Comparison of ENCODE assay signal across 19 cellular contexts in the genomic region with DNA sequence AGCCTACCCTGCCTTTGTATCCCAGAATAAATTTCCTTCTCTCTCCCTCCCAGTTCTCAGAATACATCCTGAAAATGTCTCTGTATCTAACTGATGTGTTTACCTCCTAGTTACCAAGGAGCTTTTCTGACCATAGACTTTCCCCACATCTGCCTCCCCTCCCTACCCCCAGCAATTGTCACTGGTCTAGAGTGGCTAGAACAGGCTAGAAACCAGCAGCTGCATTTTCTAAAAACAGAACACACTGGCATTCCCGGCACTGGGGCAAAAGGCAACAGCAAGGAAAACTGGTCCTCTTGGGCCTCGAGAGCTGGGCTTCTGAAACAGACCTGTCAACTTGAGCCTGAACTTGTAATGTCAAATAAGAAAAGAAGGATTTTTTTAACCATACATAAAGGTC. TPM values are rescaled to one million over a fixed set of nuclear protein-coding genes. Genes with fewer than 3 reads are reported as not detected.
DNase-seq lines count a peak whose midpoint lies in the region; ATAC-seq, FAIRE-seq and TF ChIP-seq lines count a peak whose summit lies in the region.
"Had no signal": no experiment of that assay in that cellular context is flagged by ENCODE, and none has a peak within 500 bp of the region (broad histone marks: within the 10 kb centered on the region; RNA-seq: fewer than 3 reads in every experiment).

No MANE protein-coding gene starts in this region.

- H2AFZ ChIP-seq in GM12878 (ENCODE audit: control insufficient read depth, low read depth, low read length), result no peak overlapping the region

- intact Hi-C loops in GM12878 (cut with micrococcal nuclease; ENCODE audit: unreplicated experiment) (no loop called here), right cardiac atrium (cut with DNase I) (loop anchor here in 1 of 4 donors (10.0 kb wide), 1 partner anchor 154 kb away; no protein-coding TSS in a partner anchor), transverse colon (cut with DNase I; ENCODE audit: low total_unique reads) (no loop called here), head of caudate nucleus (cut with DNase I) (no loop called here)

- CTCF ChIA-PET in GM12878 (lab: Yijun Ruan, JAX), result interaction anchor here (1.0 to 13.7 kb wide), 5 partner anchors 9 to 295 kb away, joined by 3 to 282 read pairs (median 7); no protein-coding TSS in a partner anchor

- no peaks in the 10 kb centered on the region for H3K4me1 ChIP-seq in GM12878 (ENCODE audit: control insufficient read depth, insufficient read depth, low read length)
- H3K4me1 ChIP-seq in right cardiac atrium (ENCODE audit: control insufficient read depth, insufficient read depth, low read length), result no peaks in the 10 kb centered on the region
- H3K4me1 ChIP-seq in transverse colon, result no peaks in the 10 kb centered on the region
- H3K4me1 ChIP-seq: Caco-2 had no signal

- no peak for TF ChIP-seq RAD21 in GM12878 (IDR thresholded peaks at IDR 0.05; ENCODE audit: insufficient read depth, low read depth, low read length)

- no peak for DNase-seq in GM12891 (ENCODE audit: insufficient read length, low spot score)
- no peak for DNase-seq in GM12878 (ENCODE audit: low read depth, low spot score)
- DNase-seq in right cardiac atrium, result peak in 1 of 3 donors; percentile 20
- DNase-seq in transverse colon, result peak; percentile 22
- no peak for DNase-seq in head of caudate nucleus
- no peak for DNase-seq in stimulated activated CD4-positive, alpha-beta T cell treated with anti-CD3 and anti-CD28 coated beads, Interleukin-2, amount 100 ng/mL, for 48 hours
- DNase-seq: C1 segment of cervical spinal cord, Caco-2, DMS53, H9, Kasumi-1, MV-4-11, NCI-H1417 treated with DMSO at 0.1 percent for 48 hours, NCI-H2029, NCI-H345, NCI-H69, PC-3 had no signal

- no peak for TF ChIP-seq CTCF in GM12878 (IDR thresholded peaks at IDR 0.05 in 2 of 3, conservative IDR thresholded peaks at IDR 0.05 in 1 of 3; ENCODE audit: control insufficient read depth in 2 of 3, extremely low read depth in 1 of 3, insufficient read depth in 1 of 3, low read depth in 3 of 3, low read length in 3 of 3)
- TF ChIP-seq CTCF in transverse colon (IDR thresholded peaks at IDR 0.05), result no peak

- in situ Hi-C loops in GM12878 (cut with MboI), result no loop called here
- in situ Hi-C loops in transverse colon (cut with MboI; ENCODE audit: low pct_ligation_motif_present in 1 of 4, low pct_unique_long_range_greater_than_20kb in 1 of 4, low sequenced_read_pairs in 3 of 4), result loop anchor here in 2 of 4 donors (10.0 to 25.0 kb wide), 2 partner anchors 151 to 154 kb away; no protein-coding TSS in a partner anchor

- H4K20me1 ChIP-seq in GM12878 (ENCODE audit: control insufficient read depth, insufficient read depth), result no peaks in the 10 kb centered on the region; the same call in 1 of the 2 replicates

- H3K4me2 ChIP-seq in GM12878 (ENCODE audit: control insufficient read depth, insufficient read depth), result no peak overlapping the region

- 93% methylated on average over 2 of the region's 2 CpGs for WGBS in GM12878 (ENCODE audit: insufficient coverage, insufficient replicate concordance, low lambda C conversion rate, missing lambda C conversion rate)
- WGBS in right cardiac atrium, result 55% methylated on average over 2 of the region's 2 CpGs
- 53% methylated on average over 2 of the region's 2 CpGs; no CpG with 5 or more reads in 1 of the 2 donors for WGBS in transverse colon (ENCODE audit: low coverage in 1 of 2), 2 donors

- no peak for TF ChIP-seq POLR2A in GM12891 (IDR thresholded peaks at IDR 0.05; ENCODE audit: low read depth, low read length)
- TF ChIP-seq POLR2A in GM12878 (IDR thresholded peaks at IDR 0.05; ENCODE audit: low read depth, low read length), result no peak
- no peak for TF ChIP-seq POLR2A in transverse colon (IDR thresholded peaks at IDR 0.05)

- H3K9me3 ChIP-seq in GM12878 (replicated peaks; ENCODE audit: control insufficient read depth, insufficient read depth, low read length) (peaks cover 8% of the 10 kb centered on the region), right cardiac atrium (ENCODE audit: control insufficient read depth, low read length) (no peaks in the 10 kb centered on the region), transverse colon (no peaks in the 10 kb centered on the region)
- H3K9me3 ChIP-seq: Caco-2 had no signal

- FAIRE-seq in GM12891 (lab: Jason Lieb, UNC) (peak; percentile 82), GM12878 (lab: Jason Lieb, UNC) (peak; percentile 70)
- FAIRE-seq: GM18507 had no signal

- SMC1A ChIA-PET in GM12878 (lab: Charles Lee; ENCODE audit: uncharacterized antibody, unreplicated experiment), result interaction anchor here (1.0 to 1.2 kb wide), 2 partner anchors 8 to 9 kb away, joined by 3 to 4 read pairs; no protein-coding TSS in a partner anchor

- H3K4me3 ChIP-seq in GM12878, result no peak overlapping the region
- H3K4me3 ChIP-seq in right cardiac atrium (ENCODE audit: low read length), result no peak overlapping the region
- H3K4me3 ChIP-seq in transverse colon, result no peak overlapping the region

- BruUV-seq in GM12878 (replicated peaks; lab: Mats Ljungman, UMichigan), result no TSS peak

- H3K79me2 ChIP-seq in GM12878 (ENCODE audit: control insufficient read depth, insufficient read depth, low read length), result peaks cover 15% of the 10 kb centered on the region

- no peak for TF ChIP-seq EP300 in GM12878 (IDR thresholded peaks at IDR 0.05; ENCODE audit: borderline replicate concordance in 1 of 2, control insufficient read depth in 1 of 2, low read depth in 2 of 2, low read length in 2 of 2)
- TF ChIP-seq EP300 in transverse colon (IDR thresholded peaks at IDR 0.05; ENCODE audit: low read depth), result no peak

- POLR2A ChIA-PET in GM12878 (lab: Charles Lee), result no interaction called here

- H3K27me3 ChIP-seq in GM12878 (replicated peaks in 1 of 2; ENCODE audit: control insufficient read depth in 2 of 2, insufficient read depth in 2 of 2, low read length in 1 of 2) (no peaks in the 10 kb centered on the region), right cardiac atrium (ENCODE audit: control insufficient read depth, insufficient read depth) (no peaks in the 10 kb centered on the region), transverse colon (no peaks in the 10 kb centered on the region)

- H3K9ac ChIP-seq in GM12878 (ENCODE audit: control insufficient read depth, insufficient read depth, low read length), result no peak overlapping the region

- peaks cover 8 to 22% of the 10 kb centered on the region in 2 experiments for H3K36me3 ChIP-seq in GM12878 (ENCODE audit: control insufficient read depth in 2 of 2, insufficient read depth in 2 of 2, low read length in 1 of 2)
- no peaks in the 10 kb centered on the region for H3K36me3 ChIP-seq in transverse colon

- H3K27ac ChIP-seq in GM12878 (ENCODE audit: control insufficient read depth, insufficient read depth) (no peak overlapping the region), right cardiac atrium (ENCODE audit: low read length) (no peak overlapping the region), transverse colon (no peak overlapping the region)

- no peak; the same call in 2 of the 3 replicates for ATAC-seq in GM12878
- peak; percentile 42 to 67 for ATAC-seq in right cardiac atrium
- no peak for ATAC-seq in GM18870 (IDR thresholded peaks at IDR 0.05; ENCODE audit: unreplicated experiment)
- ATAC-seq: PC-3 had no signal

- RAD21 ChIA-PET in GM12878 (lab: Charles Lee; ENCODE audit: unreplicated experiment), result interaction anchor here (1.0 kb wide), 1 partner anchor 11 kb away, joined by 4 read pairs; no protein-coding TSS in a partner anchor

TF ChIP-seq in GM12891, 5 proteins besides CTCF, POLR2A, EP300 and RAD21:
- TF ChIP-seq TAF1 (IDR thresholded peaks at IDR 0.05; ENCODE audit: low read depth, low read length), result no peak
- TF ChIP-seq POLR2AphosphoS5 (IDR thresholded peaks at IDR 0.05; ENCODE audit: low read depth, low read length), result no peak
- TF ChIP-seq SPI1 (IDR thresholded peaks at IDR 0.05; ENCODE audit: low read depth, low read length), result no peak
- TF ChIP-seq PAX5 (IDR thresholded peaks at IDR 0.05; ENCODE audit: insufficient read depth, low read length, severe bottlenecking), result no peak
- no peak for TF ChIP-seq POU2F2 (IDR thresholded peaks at IDR 0.05; ENCODE audit: low read depth, low read length)

TF ChIP-seq in GM12878, 131 proteins besides CTCF, POLR2A, EP300 and RAD21 (continues in another document):
- TF ChIP-seq HDGF (IDR thresholded peaks at IDR 0.05) (no peak), SIN3A (IDR thresholded peaks at IDR 0.05; ENCODE audit: low read depth, low read length) (no peak), WRNIP1 (IDR thresholded peaks at IDR 0.05; ENCODE audit: borderline replicate concordance, low read depth, low read length) (no peak), TCF12 (IDR thresholded peaks at IDR 0.05; ENCODE audit: low read depth, low read length) (no peak)
- TF ChIP-seq, protein P1, sequence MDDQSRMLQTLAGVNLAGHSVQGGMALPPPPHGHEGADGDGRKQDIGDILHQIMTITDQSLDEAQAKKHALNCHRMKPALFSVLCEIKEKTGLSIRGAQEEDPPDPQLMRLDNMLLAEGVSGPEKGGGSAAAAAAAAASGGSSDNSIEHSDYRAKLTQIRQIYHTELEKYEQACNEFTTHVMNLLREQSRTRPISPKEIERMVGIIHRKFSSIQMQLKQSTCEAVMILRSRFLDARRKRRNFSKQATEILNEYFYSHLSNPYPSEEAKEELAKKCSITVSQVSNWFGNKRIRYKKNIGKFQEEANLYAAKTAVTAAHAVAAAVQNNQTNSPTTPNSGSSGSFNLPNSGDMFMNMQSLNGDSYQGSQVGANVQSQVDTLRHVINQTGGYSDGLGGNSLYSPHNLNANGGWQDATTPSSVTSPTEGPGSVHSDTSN (IDR thresholded peaks at IDR 0.05; ENCODE audit: insufficient replicate concordance, low read depth, low read length), result no peak

RNA-seq across cellular contexts. Expression of a gene that starts 16.4 kb away (rescaled TPM):
- polyA plus RNA-seq in GM12891 (2012; ENCODE audit: low read depth, missing spikeins), result 8.9 TPM
- 21.6 and 24.6 TPM in 2 replicates for total RNA-seq in GM12878 (2013; cell fraction: nucleolus; rRNA removed)
- 16.3 and 18.5 TPM in 2 replicates for total RNA-seq in GM12878 (2014; rRNA removed)
- total RNA-seq in GM12878 (2014; rRNA removed; fragmentation: Illumina TruSeq; extraction: Trizol), result 27.4 and 29.7 TPM in 2 replicates
- total RNA-seq in GM12878 (2021), result 11.8 and 12.4 TPM in 2 replicates
- polyA plus RNA-seq in GM12878 (2011; ENCODE audit: low read depth), result 11.5 TPM
- 107 and 145 TPM in 2 replicates for polyA plus RNA-seq in GM12878 (2011; rRNA removed)
- polyA plus RNA-seq in GM12878 (2011; cell fraction: cytosol; rRNA removed), result 51.3 and 59.1 TPM in 2 replicates
- 21.7 and 26.6 TPM in 2 replicates for polyA plus RNA-seq in GM12878 (2011; cell fraction: nucleus; rRNA removed)
- polyA plus RNA-seq in GM12878 (2012), result 9.9 and 13.4 TPM in 2 replicates
- 26.8 and 32.5 TPM in 2 replicates for polyA plus RNA-seq in GM12878 (2014; fragmentation: Illumina TruSeq; extraction: Trizol)
- 10 to 100 TPM; 18.2 to 19.4 TPM for polyA plus RNA-seq in GM12878 (2014; fragmentation: Nextera tagmentation; extraction: Ambion mirVana)
- 11.6 and 13.4 TPM in 2 replicates for polyA plus RNA-seq in GM12878 (2014; rRNA removed)
- polyA plus RNA-seq in GM12878 (2016; fragmentation: Nextera tagmentation; extraction: Ambion mirVana), result 10 to 100 TPM; 18.3 to 18.4 TPM
- polyA minus RNA-seq in GM12878 (2011; rRNA and poly(A)+ RNA removed), result 50.6 and 58.2 TPM in 2 replicates
- polyA minus RNA-seq in GM12878 (2011; cell fraction: cytosol; rRNA and poly(A)+ RNA removed), result 18.8 and 22.4 TPM in 2 replicates
- polyA minus RNA-seq in GM12878 (2011; cell fraction: nucleus; rRNA and poly(A)+ RNA removed), result 18.3 and 26.7 TPM in 2 replicates
- under 1 TPM; 0.49 to 0.71 (median 0.56) TPM for total RNA-seq in right cardiac atrium
- 0.11 TPM for polyA plus RNA-seq in right cardiac atrium
- 1 to 10 TPM in 2 of 4 donors, under 1 TPM in 1, not detected in 1; 0.27 to 3.7 (median 1.6) TPM for total RNA-seq in transverse colon
- total RNA-seq: Caco-2, H9, PC-3 had no signal

Comparison
In these comparisons a context has a peak if more than half of its experiments do, and no peak if none do; other contexts are left out.
1. ATAC-seq: peak in right cardiac atrium (2 of 2); none in GM12878 (single experiment) and GM18870 (single experiment).